ENCODE assay signal across 12 cellular contexts in genomic region chr12:108772247-108772646, GRCh38. TPM values are rescaled to one million over a fixed set of nuclear protein-coding genes. Genes with fewer than 3 reads are reported as not detected.
DNase-seq lines count a peak whose midpoint lies in the region; ATAC-seq lines count a peak whose summit lies in the region.
"Had no signal": no experiment of that assay in that cellular context is flagged by ENCODE, and none has a peak within 500 bp of the region (broad histone marks: within the 10 kb centered on the region; RNA-seq: fewer than 3 reads in every experiment).

No MANE protein-coding gene starts in this region.

- peak overlapping the region in 4 of 11 experiments; percentile 29 to 72 (median 42); a peak in 7 of 22 replicates for H3K9ac ChIP-seq in BLaER1 treated with 17β-estradiol and CSF1 and Interleukin-3, amounts not matched to agents 10 nM and 100 nM

- DNase-seq in NCI-H2196 treated with DMSO at 0.1 percent for 48 hours (lab: John Stamatoyannopoulos, UW; ENCODE audit: unreplicated experiment) (peak; percentile 64), islet precursor cell (peak; percentile 75), dedifferentiated amniotic fluid mesenchymal stem cell (ENCODE audit: extremely low spot score) (no peak)
- DNase-seq in activated T-cell treated with anti-CD3 and anti-CD28 coated beads, Interleukin-2, amount 50 U/mL, for 1 hour, result no peak
- DNase-seq in activated T-cell treated with anti-CD3 and anti-CD28 coated beads, Interleukin-2, amount 50 U/mL, for 24 hours, result no peak
- DNase-seq in activated CD4-positive, alpha-beta memory T cell treated with anti-CD3 and anti-CD28 coated beads, Interleukin-2, amount 10 ng/mL, durations not matched to agents 7 days and 5 days, result no peak
- DNase-seq: activated T-cell treated with anti-CD3 and anti-CD28 coated beads for 4 hours; CD4-positive, alpha-beta T cell; stomach had no signal

- peak overlapping the region; percentile 40 to 89 (median 78); a peak in 21 of 22 replicates for H3K4me2 ChIP-seq in BLaER1 treated with 17β-estradiol and CSF1 and Interleukin-3, amounts not matched to agents 10 nM and 100 nM

- POLR2A ChIA-PET in activated CD4-positive, alpha-beta memory T cell treated with anti-CD3 and anti-CD28 coated beads, Interleukin-2, amount 10 ng/mL, durations not matched to agents 7 days and 5 days (lab: Charles Lee), result no interaction called here

- H3K9me3 Mint-ChIP-seq in activated T-cell treated with anti-CD3 and anti-CD28 coated beads, Interleukin-2, amount 50 U/mL, for 24 hours, result no peaks in the 10 kb centered on the region
- H3K9me3 Mint-ChIP-seq in activated CD4-positive, alpha-beta memory T cell treated with anti-CD3 and anti-CD28 coated beads, Interleukin-2, amount 10 ng/mL, durations not matched to agents 7 days and 5 days, result no peaks in the 10 kb centered on the region
- H3K9me3 Mint-ChIP-seq: CD4-positive, alpha-beta T cell; nephron had no signal

- no peaks in the 10 kb centered on the region for H3K36me3 ChIP-seq in BLaER1 treated with 17β-estradiol and CSF1 and Interleukin-3, amounts not matched to agents 10 nM and 100 nM
- H3K36me3 ChIP-seq: stomach had no signal

- H3K4me3 Mint-ChIP-seq in activated T-cell treated with anti-CD3 and anti-CD28 coated beads, Interleukin-2, amount 50 U/mL, for 24 hours, result no peak overlapping the region
- no peak overlapping the region for H3K4me3 Mint-ChIP-seq in activated CD4-positive, alpha-beta memory T cell treated with anti-CD3 and anti-CD28 coated beads, Interleukin-2, amount 10 ng/mL, durations not matched to agents 7 days and 5 days
- H3K4me3 Mint-ChIP-seq: CD4-positive, alpha-beta T cell; nephron had no signal

- ATAC-seq in GM18907 (IDR thresholded peaks at IDR 0.05; ENCODE audit: unreplicated experiment), result peak; percentile 46

- peaks cover 44 to 70% (median 58%) of the 10 kb centered on the region in 10 experiments for H3K4me1 ChIP-seq in BLaER1 treated with 17β-estradiol and CSF1 and Interleukin-3, amounts not matched to agents 10 nM and 100 nM

- H3K36me3 Mint-ChIP-seq in activated T-cell treated with anti-CD3 and anti-CD28 coated beads, Interleukin-2, amount 50 U/mL, for 24 hours (ENCODE audit: low read depth), result no peaks in the 10 kb centered on the region
- H3K36me3 Mint-ChIP-seq in activated CD4-positive, alpha-beta memory T cell treated with anti-CD3 and anti-CD28 coated beads, Interleukin-2, amount 10 ng/mL, durations not matched to agents 7 days and 5 days (ENCODE audit: low read depth), result no peaks in the 10 kb centered on the region

- peak overlapping the region in 8 of 11 experiments; percentile 26 to 82 (median 57); a peak in 12 of 22 replicates for H3K27ac ChIP-seq in BLaER1 treated with 17β-estradiol and CSF1 and Interleukin-3, amounts not matched to agents 10 nM and 100 nM

- CTCF ChIA-PET in activated CD4-positive, alpha-beta memory T cell treated with anti-CD3 and anti-CD28 coated beads, Interleukin-2, amount 10 ng/mL, durations not matched to agents 7 days and 5 days (lab: Charles Lee), result no interaction called here

- no peaks in the 10 kb centered on the region for H3K9me3 ChIP-seq in BLaER1 treated with 17β-estradiol and CSF1 and Interleukin-3, amounts not matched to agents 10 nM and 100 nM (replicated peaks in 1 of 11)
- H3K9me3 ChIP-seq: stomach had no signal

- H3K4me3 ChIP-seq in BLaER1 treated with 17β-estradiol and CSF1 and Interleukin-3, amounts not matched to agents 10 nM and 100 nM, result no peak overlapping the region
- H3K4me3 ChIP-seq: stomach had no signal

- no peak overlapping the region for H3K27ac Mint-ChIP-seq in activated T-cell treated with anti-CD3 and anti-CD28 coated beads, Interleukin-2, amount 50 U/mL, for 24 hours
- H3K27ac Mint-ChIP-seq in activated CD4-positive, alpha-beta memory T cell treated with anti-CD3 and anti-CD28 coated beads, Interleukin-2, amount 10 ng/mL, durations not matched to agents 7 days and 5 days, result no peak overlapping the region
- H3K27ac Mint-ChIP-seq: CD4-positive, alpha-beta T cell had no signal

- no peaks in the 10 kb centered on the region for H4K20me1 ChIP-seq in BLaER1 treated with 17β-estradiol and CSF1 and Interleukin-3, amounts not matched to agents 10 nM and 100 nM

- peaks cover 13% of the 10 kb centered on the region for H3K27me3 Mint-ChIP-seq in activated T-cell treated with anti-CD3 and anti-CD28 coated beads, Interleukin-2, amount 50 U/mL, for 24 hours
- peaks cover 8% of the 10 kb centered on the region for H3K27me3 Mint-ChIP-seq in activated CD4-positive, alpha-beta memory T cell treated with anti-CD3 and anti-CD28 coated beads, Interleukin-2, amount 10 ng/mL, durations not matched to agents 7 days and 5 days

- no peaks in the 10 kb centered on the region for H3K27me3 ChIP-seq in BLaER1 treated with 17β-estradiol and CSF1 and Interleukin-3, amounts not matched to agents 10 nM and 100 nM
- H3K27me3 ChIP-seq: stomach had no signal

- H3K4me1 Mint-ChIP-seq in activated T-cell treated with anti-CD3 and anti-CD28 coated beads, Interleukin-2, amount 50 U/mL, for 24 hours (ENCODE audit: low read depth), result peaks cover 3% of the 10 kb centered on the region
- peaks cover 3% of the 10 kb centered on the region for H3K4me1 Mint-ChIP-seq in activated CD4-positive, alpha-beta memory T cell treated with anti-CD3 and anti-CD28 coated beads, Interleukin-2, amount 10 ng/mL, durations not matched to agents 7 days and 5 days

RNA-seq across cellular contexts. Expression of gene CORO1C, which starts 40.9 kb away (rescaled TPM):
- total RNA-seq in activated CD4-positive, alpha-beta memory T cell treated with anti-CD3 and anti-CD28 coated beads, Interleukin-2, amount 10 ng/mL, durations not matched to agents 7 days and 5 days, result 10 to 100 TPM; 30.9 to 35.7 TPM

Comparison
In these comparisons a context has a peak if more than half of its experiments do, and no peak if none do; other contexts are left out.
1. DNase-seq: peak in NCI-H2196 treated with DMSO at 0.1 percent for 48 hours (single experiment) and islet precursor cell (single experiment); none in activated T-cell treated with anti-CD3 and anti-CD28 coated beads, Interleukin-2, amount 50 U/mL, for 1 hour (single experiment), activated T-cell treated with anti-CD3 and anti-CD28 coated beads, Interleukin-2, amount 50 U/mL, for 24 hours (single experiment), activated CD4-positive, alpha-beta memory T cell treated with anti-CD3 and anti-CD28 coated beads, Interleukin-2, amount 10 ng/mL, durations not matched to agents 7 days and 5 days (single experiment) and dedifferentiated amniotic fluid mesenchymal stem cell (single experiment).